ENCODE assay signal across 14 cellular contexts in the genomic region with DNA sequence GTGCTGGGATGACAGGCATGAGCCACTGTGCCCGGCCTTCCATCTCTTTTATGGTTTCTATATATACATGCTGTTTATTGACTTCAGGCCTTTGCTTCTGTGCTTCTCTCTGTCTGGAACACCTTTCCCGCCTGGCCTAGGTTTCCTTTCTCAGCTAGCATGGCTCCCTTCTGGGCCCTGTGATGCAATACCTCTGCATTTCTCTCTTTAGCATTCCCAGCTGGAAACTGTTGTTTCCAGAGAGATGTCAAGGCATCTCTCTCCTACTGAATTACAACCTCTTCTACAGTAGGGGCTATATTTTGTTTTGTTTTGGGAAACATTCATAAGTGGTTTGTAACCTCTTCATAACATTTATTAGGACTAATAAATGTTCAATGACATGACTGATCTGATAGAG. TPM values are rescaled to one million over a fixed set of nuclear protein-coding genes. Genes with fewer than 3 reads are reported as not detected.
A peak's percentile ranks its signal among the peaks of the same experiment; 100 is the strongest.
DNase-seq lines count a peak whose midpoint lies in the region; ATAC-seq and TF ChIP-seq lines count a peak whose summit lies in the region.
"Had no signal": no experiment of that assay in that cellular context is flagged by ENCODE, and none has a peak within 500 bp of the region (broad histone marks: within the 10 kb centered on the region; RNA-seq: fewer than 3 reads in every experiment).

No MANE protein-coding gene starts in this region.

- no peak overlapping the region for H2BK120ac ChIP-seq in IMR-90 (ENCODE audit: low read depth, low read length)

- peak overlapping the region; percentile 12 for H3K27ac Mint-ChIP-seq in neural progenitor cell
- H3K27ac Mint-ChIP-seq: B cell; CD4-positive, alpha-beta T cell had no signal

- H2AK9ac ChIP-seq in IMR-90 (replicated peaks; ENCODE audit: low read depth, low read length, poor library complexity) = no peak overlapping the region

- H3K18ac ChIP-seq in IMR-90 (ENCODE audit: low read depth, low read length) = no peak overlapping the region

- no TSS peak for BruUV-seq in IMR-90 (replicated peaks; lab: Mats Ljungman, UMichigan)

- TF ChIP-seq CTCF in IMR-90 (conservative IDR thresholded peaks at IDR 0.05; ENCODE audit: low read depth, low read length) (no peak), choroid plexus epithelial cell (conservative IDR thresholded peaks at IDR 0.05; ENCODE audit: low read depth, low read length) (no peak), neural progenitor cell (IDR thresholded peaks at IDR 0.05) (no peak)

- no peak overlapping the region for H2AK5ac ChIP-seq in IMR-90 (ENCODE audit: low read depth, low read length)

- H3K36me3 ChIP-seq in IMR-90 (ENCODE audit: control insufficient read depth, insufficient read depth, low read length) (no peaks in the 10 kb centered on the region), neural progenitor cell (no peaks in the 10 kb centered on the region), SJCRH30 (no peaks in the 10 kb centered on the region)

- no peak overlapping the region for H4K5ac ChIP-seq in IMR-90 (ENCODE audit: low read depth, low read length)

- H3K4me1 Mint-ChIP-seq in neural progenitor cell = peaks cover 8% of the 10 kb centered on the region

- no peak overlapping the region for H3K23ac ChIP-seq in IMR-90 (ENCODE audit: low read depth, low read length)

- TF ChIP-seq RAD21 in IMR-90 (IDR thresholded peaks at IDR 0.05; ENCODE audit: low read length) = no peak

- CTCF ChIA-PET in IMR-90 (lab: Yijun Ruan, JAX) = no interaction called here

- H3K4ac ChIP-seq in IMR-90 (ENCODE audit: low read depth, low read length) = no peak overlapping the region

- H3K9me3 ChIP-seq in IMR-90 (ENCODE audit: control insufficient read depth, insufficient read depth, low read length) (no peaks in the 10 kb centered on the region), neural progenitor cell (ENCODE audit: low read depth) (no peaks in the 10 kb centered on the region), SJCRH30 (replicated peaks) (no peaks in the 10 kb centered on the region)

- no peak overlapping the region for H4K8ac ChIP-seq in IMR-90 (ENCODE audit: low read depth in 2 of 2, low read length in 2 of 2)

- no peaks in the 10 kb centered on the region for H3K36me3 Mint-ChIP-seq in neural progenitor cell

- H3K27me3 ChIP-seq in IMR-90 (ENCODE audit: control insufficient read depth, insufficient read depth, low read length) (no peaks in the 10 kb centered on the region), neural progenitor cell (no peaks in the 10 kb centered on the region), SJCRH30 (no peaks in the 10 kb centered on the region)

- H3K9me3 Mint-ChIP-seq in neural progenitor cell = no peaks in the 10 kb centered on the region
- H3K9me3 Mint-ChIP-seq: CD4-positive, alpha-beta T cell had no signal

- POLR2A ChIA-PET in IMR-90 (lab: Charles Lee; ENCODE audit: unreplicated experiment) = no interaction called here

- no peak overlapping the region for H3K14ac ChIP-seq in IMR-90 (replicated peaks; ENCODE audit: low read depth, low read length)

- H4K20me1 ChIP-seq in IMR-90 (ENCODE audit: insufficient read depth, low read length) (no peaks in the 10 kb centered on the region), neural progenitor cell (ENCODE audit: low read depth) (no peaks in the 10 kb centered on the region)

- no peak overlapping the region for H2AFZ ChIP-seq in IMR-90 (replicated peaks; ENCODE audit: low read length, poor library complexity)
- H2AFZ ChIP-seq in neural progenitor cell (replicated peaks) = no peak overlapping the region

- no peak overlapping the region for H2BK20ac ChIP-seq in IMR-90 (ENCODE audit: low read depth, low read length)

- H3K9me1 ChIP-seq in IMR-90 (ENCODE audit: insufficient read depth, low read length) = no peaks in the 10 kb centered on the region; the same call in 1 of the 2 replicates

- intact Hi-C loops in IMR-90 (cut with micrococcal nuclease) = no loop called here

- H3K4me1 ChIP-seq in IMR-90 (ENCODE audit: control insufficient read depth, insufficient read depth, low read length) (peaks cover 2% of the 10 kb centered on the region; the same call in 1 of the 2 replicates), neural progenitor cell (peaks cover 13% of the 10 kb centered on the region), SJCRH30 (no peaks in the 10 kb centered on the region)

- 100% methylated on average over 1 of the region's 2 CpGs; no CpG with 5 or more reads in 1 of the 2 experiments for WGBS in IMR-90 (ENCODE audit: extremely low coverage in 2 of 2, insufficient read length in 1 of 2), 2 experiments

- H3K27ac ChIP-seq in IMR-90 (ENCODE audit: insufficient read depth, low read length) (no peak overlapping the region), neural progenitor cell (no peak overlapping the region), SJCRH30 (no peak overlapping the region)

- DNase-seq in IMR-90 (no peak), choroid plexus epithelial cell (ENCODE audit: low read depth) (peak; percentile 7), fibroblast of peridontal ligament (ENCODE audit: extremely low read depth) (peak; percentile 15), neural progenitor cell (ENCODE audit: low spot score) (no peak), NCI-H2196 (lab: John Stamatoyannopoulos, UW; ENCODE audit: unreplicated experiment) (no peak), SJCRH30 (no peak)
- DNase-seq: C1 segment of cervical spinal cord; Calu3; CD4-positive, alpha-beta T cell; DMS 273 treated with DMSO at 0.1 percent for 48 hours; DMS79; KBM-7 had no signal

- no peak for TF ChIP-seq POLR2A in IMR-90 (IDR thresholded peaks at IDR 0.05; ENCODE audit: low read depth, low read length)

- H2BK5ac ChIP-seq in IMR-90 (ENCODE audit: low read depth, low read length, poor library complexity, severe bottlenecking) = no peak overlapping the region

- H3K4me3 Mint-ChIP-seq in neural progenitor cell = no peak overlapping the region
- H3K4me3 Mint-ChIP-seq: B cell; CD4-positive, alpha-beta T cell had no signal

- no peak overlapping the region for H3K9ac ChIP-seq in IMR-90 (ENCODE audit: low read depth, low read length)
- H3K9ac ChIP-seq in neural progenitor cell = no peak overlapping the region

- peaks cover 13% of the 10 kb centered on the region for H3F3A ChIP-seq in neural progenitor cell (ENCODE audit: low read depth)

- dilution Hi-C loops in IMR-90 (cut with HindIII; ENCODE audit: low sequenced_read_pairs, unreplicated experiment) = no loop called here

- H3K79me2 ChIP-seq in neural progenitor cell (ENCODE audit: low read depth) = no peaks in the 10 kb centered on the region

- H3K4me2 ChIP-seq in IMR-90 (ENCODE audit: low read depth, low read length) = no peak overlapping the region
- H3K4me2 ChIP-seq in neural progenitor cell = no peak overlapping the region

- H3K27me3 Mint-ChIP-seq in neural progenitor cell (ENCODE audit: insufficient read depth, low read depth) = no peaks in the 10 kb centered on the region
- H3K27me3 Mint-ChIP-seq: B cell; CD4-positive, alpha-beta T cell had no signal

- H4K91ac ChIP-seq in IMR-90 (ENCODE audit: insufficient read depth, low read depth, low read length) = no peak overlapping the region

- in situ Hi-C loops in IMR-90 (cut with MboI; ENCODE audit: low sequenced_read_pairs) = no loop called here

- no peak overlapping the region for H3K56ac ChIP-seq in IMR-90 (ENCODE audit: extremely low read depth, insufficient read depth, low read length)

- no peaks in the 10 kb centered on the region for H3K79me1 ChIP-seq in IMR-90 (ENCODE audit: low read depth in 1 of 2, low read length in 2 of 2)

- no peak overlapping the region for H3K4me3 ChIP-seq in IMR-90 (ENCODE audit: insufficient read depth, low read depth, low read length)
- H3K4me3 ChIP-seq in choroid plexus epithelial cell (ENCODE audit: low read depth, low read length) = no peak overlapping the region
- H3K4me3 ChIP-seq in neural progenitor cell = no peak overlapping the region
- H3K4me3 ChIP-seq in SJCRH30 = no peak overlapping the region

- ATAC-seq in IMR-90 (ENCODE audit: low read depth) = no peak
- ATAC-seq in HG03565 (IDR thresholded peaks at IDR 0.05; ENCODE audit: unreplicated experiment) = no peak

- H2BK15ac ChIP-seq in IMR-90 (ENCODE audit: low read depth, low read length) = no peak overlapping the region

TF ChIP-seq in IMR-90, 13 proteins besides CTCF, POLR2A, EP300 and RAD21:
- TF ChIP-seq RCOR1 (IDR thresholded peaks at IDR 0.05; ENCODE audit: insufficient replicate concordance, low read length) = no peak
- peak; percentile 58 for TF ChIP-seq CEBPB (IDR thresholded peaks at IDR 0.05; ENCODE audit: low read depth, low read length)

RNA-seq across cellular contexts. Expression of a gene that starts 57.1 kb away (rescaled TPM):
- 3,186 and 3,189 TPM in 2 replicates for total RNA-seq in IMR-90 (2012; rRNA removed)
- 3,318 and 3,819 TPM in 2 replicates for polyA plus RNA-seq in IMR-90 (2012; rRNA removed)
- polyA plus RNA-seq in IMR-90 (2012; cell fraction: cytosol; rRNA removed) = 1,266 and 2,055 TPM in 2 replicates
- 210 and 1,618 TPM in 2 replicates for polyA plus RNA-seq in IMR-90 (2012; cell fraction: nucleus; rRNA removed; ENCODE audit: low replicate concordance)
- total RNA-seq in neural progenitor cell (ENCODE audit: low replicate concordance) = 5,433 and 6,020 TPM in 2 replicates
- total RNA-seq in SJCRH30 (2014; rRNA removed; shearing (Covaris generic)) = 6,023 and 7,073 TPM in 2 replicates

Comparison
In these comparisons a context has a peak if more than half of its experiments do, and no peak if none do; other contexts are left out.
1. DNase-seq: peak in choroid plexus epithelial cell (single experiment) and fibroblast of peridontal ligament (single experiment); none in IMR-90 (single experiment), neural progenitor cell (single experiment), NCI-H2196 (single experiment) and SJCRH30 (0 of 2).